In the genomic region with DNA sequence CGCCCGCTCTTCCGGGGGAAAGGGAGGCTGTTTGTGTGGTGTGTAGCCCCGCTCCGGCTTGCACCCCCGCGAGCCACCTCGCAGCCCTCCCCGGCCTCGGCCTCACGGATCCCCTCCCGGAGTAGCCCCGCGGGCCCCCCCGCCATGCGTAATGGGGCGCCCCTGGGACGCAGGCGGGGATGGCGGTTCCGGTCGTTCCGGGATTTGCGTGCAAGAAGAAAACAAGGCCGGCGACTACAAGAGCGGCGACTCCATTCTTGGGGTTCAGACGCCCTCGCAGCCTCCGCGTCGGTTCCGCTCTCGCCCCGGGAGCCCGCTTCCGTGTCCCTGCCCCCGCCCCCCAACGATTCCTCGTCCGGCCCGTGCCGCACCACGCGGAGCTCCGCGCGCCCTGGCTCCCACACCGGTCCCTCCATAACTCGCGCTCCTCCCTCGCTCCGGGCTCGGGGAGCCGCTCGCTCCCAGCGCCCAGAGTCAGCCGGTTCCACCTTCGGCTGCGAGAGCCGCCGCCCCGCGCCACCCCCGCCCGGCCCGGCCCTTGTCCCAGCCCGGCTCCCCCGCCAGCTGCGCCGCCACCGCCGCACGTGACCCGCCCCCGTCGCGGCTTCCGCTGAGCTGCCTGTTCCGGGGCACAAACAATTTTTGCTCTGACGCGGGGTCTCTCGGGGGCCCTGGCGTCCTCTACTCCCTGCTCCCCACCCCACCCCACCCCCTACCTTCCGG, we compare ENCODE assay signal across 8 cellular contexts.
A peak's percentile ranks its signal among the peaks of the same experiment; 100 is the strongest.
DNase-seq lines count a peak whose midpoint lies in the region; ATAC-seq and TF ChIP-seq lines count a peak whose summit lies in the region.

No MANE protein-coding gene starts in this region.

- peak overlapping the region; percentile 84 for H3K27ac ChIP-seq in CD4-positive, alpha-beta memory T cell (ENCODE audit: low read depth, low read length)
- H3K27ac ChIP-seq in neutrophil (peak overlapping the region; percentile 98), upper lobe of left lung (peak overlapping the region; percentile 94 to 98 (median 97))

- H3K27me3 Mint-ChIP-seq in CD4-positive, alpha-beta memory T cell: no peaks in the 10 kb centered on the region

- 11% methylated on average over 76 of the region's 86 CpGs; no CpG with 5 or more reads in 1 of the 2 donors for WGBS in upper lobe of left lung, 2 donors

- H3K36me3 ChIP-seq in CD4-positive, alpha-beta memory T cell (ENCODE audit: insufficient read depth, low read length): no peaks in the 10 kb centered on the region
- H3K36me3 ChIP-seq in neutrophil (no peaks in the 10 kb centered on the region), upper lobe of left lung (no peaks in the 10 kb centered on the region)

- H3K4me1 Mint-ChIP-seq in CD4-positive, alpha-beta memory T cell: peaks cover 12 to 44% (median 21%) of the 10 kb centered on the region in 4 donors

- CTCF ChIA-PET in CD4-positive, alpha-beta memory T cell (lab: Charles Lee; ENCODE audit: partially characterized antibody): interaction anchor here (0.9 to 1.3 kb wide), 3 partner anchors 19 to 321 kb away, joined by 3 to 4 read pairs (median 3); no protein-coding TSS in a partner anchor

- peaks cover 22% of the 10 kb centered on the region for H3K4me1 ChIP-seq in CD4-positive, alpha-beta memory T cell (ENCODE audit: insufficient read depth, low read length)
- peaks cover 62 to 63% of the 10 kb centered on the region in 2 experiments for H3K4me1 ChIP-seq in neutrophil (ENCODE audit: control insufficient read depth in 1 of 2, insufficient read depth in 1 of 2, low read depth in 1 of 2, low read length in 1 of 2)
- H3K4me1 ChIP-seq in upper lobe of left lung: peaks cover 14 to 48% (median 22%) of the 10 kb centered on the region in 4 donors

- intact Hi-C loops in CD4-positive, alpha-beta memory T cell (cut with micrococcal nuclease): loop anchor here (10.0 kb wide), 2 partner anchors 558 to 908 kb away; a partner anchor contains a TSS

- H3K4me3 ChIP-seq in CD4-positive, alpha-beta memory T cell (ENCODE audit: low read length in 2 of 2): peak overlapping the region; percentile 23 to 67
- H3K4me3 ChIP-seq in foreskin fibroblast (ENCODE audit: low read depth in 1 of 2, low read length in 2 of 2) (peak overlapping the region; percentile 53 to 61), neutrophil (ENCODE audit: low read depth in 1 of 2, low read length in 1 of 2) (peak overlapping the region; percentile 76 to 79), upper lobe of left lung (peak overlapping the region; percentile 15 to 62 (median 56))

- peaks cover 0 to 10% (median 0%) of the 10 kb centered on the region in 8 donors for H3K9me3 Mint-ChIP-seq in CD4-positive, alpha-beta memory T cell

- no peaks in the 10 kb centered on the region for H3K9me3 ChIP-seq in CD4-positive, alpha-beta memory T cell (ENCODE audit: control insufficient read depth in 1 of 2, low read length in 2 of 2)
- no peaks in the 10 kb centered on the region for H3K9me3 ChIP-seq in neutrophil
- H3K9me3 ChIP-seq in upper lobe of left lung: peaks cover 0 to 7% (median 0%) of the 10 kb centered on the region in 4 donors

- peak in 2 of 4 donors; percentile 53 to 63 for TF ChIP-seq POLR2A in upper lobe of left lung (IDR thresholded peaks at IDR 0.05)

- peak overlapping the region; percentile 97 to 100 (median 98) for H3K27ac Mint-ChIP-seq in CD4-positive, alpha-beta memory T cell

- no peak for TF ChIP-seq EP300 in upper lobe of left lung (IDR thresholded peaks at IDR 0.05)

- peak overlapping the region; percentile 85 to 94 (median 92) for H3K4me3 Mint-ChIP-seq in CD4-positive, alpha-beta memory T cell

- POLR2A ChIA-PET in CD4-positive, alpha-beta memory T cell (lab: Charles Lee; ENCODE audit: partially characterized antibody): interaction anchor here (0.6 to 11.9 kb wide), 33 partner anchors 10 to 935 kb away, joined by 3 to 323 read pairs (median 4); a partner anchor contains a TSS

- DNase-seq in CD4-positive, alpha-beta memory T cell: peak; percentile 77 to 83 (median 82)
- DNase-seq in GM20000 (ENCODE audit: low spot score): peak; percentile 71
- peak; percentile 45 to 51 for DNase-seq in NOMO-1 (lab: John Stamatoyannopoulos, UW; ENCODE audit: unreplicated experiment in 2 of 2)
- DNase-seq in activated T-helper 9 cell treated with anti-CD3 and anti-CD28 coated beads, Interleukin-2, amount 50 U/mL, for 16 hours (ENCODE audit: low read depth): peak; percentile 66
- peak in 1 of 2 donors; percentile 64 for DNase-seq in foreskin fibroblast
- DNase-seq in upper lobe of left lung: peak; percentile 66 to 95
- no peak for DNase-seq in HuH-7 (ENCODE audit: low spot score)

- TF ChIP-seq CTCF in GM20000 (IDR thresholded peaks at IDR 0.05; ENCODE audit: extremely low read depth, missing control alignments): no peak
- TF ChIP-seq CTCF in foreskin fibroblast (IDR thresholded peaks at IDR 0.05; ENCODE audit: low read depth, low read length): no peak
- TF ChIP-seq CTCF in neutrophil (IDR thresholded peaks at IDR 0.05): no peak
- TF ChIP-seq CTCF in upper lobe of left lung (IDR thresholded peaks at IDR 0.05): no peak

- peak; percentile 34 to 68 for ATAC-seq in upper lobe of left lung (ENCODE audit: low FRiP score in 2 of 2)

- peaks cover 0 to 8% of the 10 kb centered on the region in 2 donors for H3K36me3 Mint-ChIP-seq in CD4-positive, alpha-beta memory T cell

- H3K27me3 ChIP-seq in CD4-positive, alpha-beta memory T cell (ENCODE audit: insufficient read depth, low read length): no peaks in the 10 kb centered on the region
- H3K27me3 ChIP-seq in neutrophil: peaks cover 12% of the 10 kb centered on the region
- H3K27me3 ChIP-seq in upper lobe of left lung: peaks cover 0 to 36% (median 0%) of the 10 kb centered on the region in 4 donors
